In the genomic region with DNA sequence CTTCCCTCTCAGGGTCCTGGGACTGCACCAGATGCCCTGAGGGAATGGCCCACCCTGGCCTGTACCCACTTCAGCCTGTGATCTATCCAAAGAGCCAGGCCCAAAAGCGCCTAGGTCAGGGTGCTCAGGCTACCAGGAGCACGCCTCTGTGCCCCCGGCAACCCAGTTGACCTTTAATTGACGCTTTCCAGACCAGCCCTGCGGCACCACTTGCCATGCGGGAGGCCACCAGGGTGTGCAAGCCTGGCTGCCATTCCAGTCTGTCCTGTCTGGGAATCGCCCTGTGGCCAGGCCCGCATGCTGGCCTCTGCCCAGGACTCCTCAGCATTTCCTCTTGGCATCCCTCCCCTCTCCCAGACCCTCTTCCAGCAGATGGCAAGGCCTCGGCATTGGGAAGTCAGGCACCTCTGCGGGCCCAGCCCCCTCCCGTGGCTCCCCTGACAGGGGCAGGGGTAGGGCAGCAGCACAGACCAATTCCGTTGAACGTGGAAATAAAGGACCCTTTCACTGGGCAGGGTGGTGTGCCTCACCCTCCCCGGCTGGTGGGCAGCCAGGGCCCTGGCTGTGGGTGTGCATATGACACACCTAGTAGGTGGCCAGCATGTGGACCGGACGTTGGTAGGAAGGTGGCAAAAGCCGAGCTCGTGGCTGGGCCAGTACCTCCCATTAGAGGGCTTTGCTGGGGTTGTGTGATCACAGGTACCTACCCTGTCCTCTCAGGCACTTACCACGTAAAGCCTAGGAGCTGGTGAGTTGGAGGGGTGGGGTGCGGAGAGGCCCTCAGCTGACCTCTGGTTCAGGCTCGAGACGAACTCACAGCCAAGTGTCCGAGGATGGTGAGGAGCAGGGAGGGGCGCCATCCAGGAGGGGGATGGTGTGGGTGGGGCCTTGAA, we compare ENCODE assay signal across 19 cellular contexts. TPM values are rescaled to one million over a fixed set of nuclear protein-coding genes. Genes with fewer than 3 reads are reported as not detected.
"Had no signal": no experiment of that assay in that cellular context is flagged by ENCODE, and none has a peak within 500 bp of the region (broad histone marks: within the 10 kb centered on the region; RNA-seq: fewer than 3 reads in every experiment).

No MANE protein-coding gene starts in this region.

- H3K27me3 ChIP-seq: ovary, right atrium auricular region had no signal

- H3K27ac Mint-ChIP-seq: endodermal cell; immature natural killer cell; naive thymus-derived CD8-positive, alpha-beta T cell; type B pancreatic cell had no signal

- H3K4me1 ChIP-seq: colonic mucosa had no signal

- H3K4me3 Mint-ChIP-seq: endodermal cell; immature natural killer cell; naive thymus-derived CD8-positive, alpha-beta T cell; type B pancreatic cell had no signal

- DNase-seq: colonic mucosa; dermis blood vessel endothelial cell; endodermal cell; foreskin fibroblast; immature natural killer cell; mucosa of descending colon; naive thymus-derived CD8-positive, alpha-beta T cell; nucleus accumbens; ovary; sigmoid colon; stimulated activated CD4-positive, alpha-beta T cell treated with anti-CD3 and anti-CD28 coated beads, Interleukin-2, amount 100 ng/mL, for 24 hours; stimulated activated CD4-positive, alpha-beta T cell treated with anti-CD3 and anti-CD28 coated beads, Interleukin-4, amount 100 ng/mL, for 4 hours; stimulated activated naive CD4-positive, alpha-beta T cell had no signal

- FAIRE-seq: urothelium cell line had no signal

- H3K4me3 ChIP-seq: colonic mucosa, esophagus muscularis mucosa, gastroesophageal sphincter, mucosa of descending colon, ovary, right atrium auricular region, sigmoid colon, skin epidermis had no signal

- H3K9me3 Mint-ChIP-seq: endodermal cell; immature natural killer cell; naive thymus-derived CD8-positive, alpha-beta T cell; type B pancreatic cell had no signal

- H3K27ac ChIP-seq: colonic mucosa, ovary, right atrium auricular region, skin epidermis had no signal

- H3K36me3 Mint-ChIP-seq: immature natural killer cell; naive thymus-derived CD8-positive, alpha-beta T cell; type B pancreatic cell had no signal

- ATAC-seq: gastroesophageal sphincter; mucosa of descending colon; naive thymus-derived CD8-positive, alpha-beta T cell had no signal

- H3K36me3 ChIP-seq: colonic mucosa, esophagus muscularis mucosa, gastroesophageal sphincter, ovary, right atrium auricular region, sigmoid colon had no signal

- H3K9me3 ChIP-seq: colonic mucosa, esophagus muscularis mucosa, gastroesophageal sphincter, mucosa of descending colon, ovary, right atrium auricular region, sigmoid colon had no signal

RNA-seq across cellular contexts. Expression of gene AIF1L, which starts 3.5 kb away (rescaled TPM):
- total RNA-seq: naive thymus-derived CD8-positive, alpha-beta T cell had no signal
- polyA plus RNA-seq: immature natural killer cell; naive thymus-derived CD8-positive, alpha-beta T cell had no signal
